1 cellular context compared by ENCODE assay signal in genomic region chr16:56701534-56701933, GRCh38.
TF ChIP-seq lines count a peak whose summit lies in the region.

No MANE protein-coding gene starts in this region.

TF ChIP-seq in GM23338, 12 proteins besides CTCF, POLR2A, EP300 and RAD21:
- no peak for TF ChIP-seq REST (IDR thresholded peaks at IDR 0.05; ENCODE audit: unreplicated experiment)
- no peak for TF ChIP-seq CREB1 (CRISPR knock-in tag; IDR thresholded peaks at IDR 0.05; ENCODE audit: low read depth)
- no peak for TF ChIP-seq ZNF114 (CRISPR knock-in tag; IDR thresholded peaks at IDR 0.05)
TF ChIP-seq in GM23338: peak in this region for 0.
